16 cellular contexts compared by ENCODE assay signal in genomic region chr3:151169262-151169661, GRCh38. TPM values are rescaled to one million over a fixed set of nuclear protein-coding genes. Genes with fewer than 3 reads are reported as not detected.
DNase-seq lines count a peak whose midpoint lies in the region; ATAC-seq and TF ChIP-seq lines count a peak whose summit lies in the region.
"Had no signal": no experiment of that assay in that cellular context is flagged by ENCODE, and none has a peak within 500 bp of the region (broad histone marks: within the 10 kb centered on the region; RNA-seq: fewer than 3 reads in every experiment).

No MANE protein-coding gene starts in this region.

- H3K4me3 ChIP-seq in lower lobe of right lung: no peak overlapping the region
- H3K4me3 ChIP-seq: skin epidermis had no signal

- in situ Hi-C loops in KBM-7 (cut with MboI; ENCODE audit: low pct_unique_long_range_greater_than_20kb, low sequenced_read_pairs) (loop anchor here (10.0 kb wide), 1 partner anchor 116 kb away; no protein-coding TSS in a partner anchor), GM13976 (cut with MboI; ENCODE audit: low sequenced_read_pairs, unreplicated experiment) (loop anchor here (5.0 to 10.0 kb wide), 3 partner anchors 56 to 666 kb away; no protein-coding TSS in a partner anchor)

- H3K4me1 ChIP-seq in lower lobe of right lung: peaks cover 28% of the 10 kb centered on the region

- intact Hi-C loops in lower lobe of right lung (cut with DNase I): no loop called here

- DNase-seq in AML-193 (lab: John Stamatoyannopoulos, UW) (peak; percentile 97 to 98), NOMO-1 (lab: John Stamatoyannopoulos, UW; ENCODE audit: unreplicated experiment in 2 of 2) (peak; percentile 86 to 100), lower lobe of right lung (peak; percentile 57), KBM-7 (no peak), GM13976 (ENCODE audit: low spot score) (no peak), NCI-H146 (lab: John Stamatoyannopoulos, UW) (no peak)
- DNase-seq: amniotic stem cell, dermis blood vessel endothelial cell, foreskin fibroblast, NCI-H1092 treated with DMSO at 0.1 percent for 48 hours had no signal

- H3K27me3 ChIP-seq in lower lobe of right lung (ENCODE audit: low read depth): no peaks in the 10 kb centered on the region

- no peak for TF ChIP-seq CTCF in lower lobe of right lung (IDR thresholded peaks at IDR 0.05)
- TF ChIP-seq CTCF in GM13976 (IDR thresholded peaks at IDR 0.05; ENCODE audit: borderline replicate concordance, control extremely low read depth, extremely low read depth, insufficient read depth, missing control alignments): no peak

- H3K9me3 ChIP-seq in lower lobe of right lung: no peaks in the 10 kb centered on the region

- H3K36me3 ChIP-seq in lower lobe of right lung: no peaks in the 10 kb centered on the region

- ATAC-seq in GM21526 (IDR thresholded peaks at IDR 0.05; ENCODE audit: low FRiP score, unreplicated experiment) (peak; percentile 2), lower lobe of right lung (peak; percentile 65 to 69), HG03457 (IDR thresholded peaks at IDR 0.05; ENCODE audit: unreplicated experiment) (no peak)

- H3K27ac ChIP-seq in lower lobe of right lung: peak overlapping the region; percentile 64

RNA-seq across cellular contexts. Expression of gene GPR171, which starts 33.8 kb away (rescaled TPM):
- 1.3 TPM for total RNA-seq in lower lobe of right lung
- total RNA-seq: A673, dermis blood vessel endothelial cell, kidney epithelial cell, NCI-H460 had no signal

Comparison
In these comparisons a context has a peak if more than half of its experiments do, and no peak if none do; other contexts are left out.
1. DNase-seq: peak in AML-193 (2 of 2), NOMO-1 (2 of 2) and lower lobe of right lung (single experiment); none in KBM-7 (single experiment), GM13976 (single experiment) and NCI-H146 (single experiment).